12 cellular contexts compared by ENCODE assay signal in the genomic region with DNA sequence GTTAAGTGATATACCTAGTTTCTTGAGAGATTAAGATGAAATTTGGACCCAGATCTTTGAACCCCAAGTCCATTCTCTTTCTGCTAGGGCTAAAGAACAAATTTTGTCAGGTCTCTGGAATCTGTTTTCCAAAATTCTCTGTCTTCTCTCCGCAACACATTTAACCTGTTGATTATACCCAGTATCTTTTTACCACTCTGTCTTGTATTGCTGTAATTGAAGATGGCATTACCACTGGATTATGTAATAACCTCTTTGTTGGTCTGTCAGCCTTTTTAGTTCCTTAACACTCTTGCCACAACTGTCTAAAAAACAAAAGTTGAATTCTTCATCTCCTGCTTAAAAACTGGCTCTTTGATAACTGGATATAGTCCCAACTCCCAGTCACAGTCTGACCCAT. TPM values are rescaled to one million over a fixed set of nuclear protein-coding genes. Genes with fewer than 3 reads are reported as not detected.
DNase-seq lines count a peak whose midpoint lies in the region; ATAC-seq and TF ChIP-seq lines count a peak whose summit lies in the region.
"Had no signal": no experiment of that assay in that cellular context is flagged by ENCODE, and none has a peak within 500 bp of the region (broad histone marks: within the 10 kb centered on the region; RNA-seq: fewer than 3 reads in every experiment).

No MANE protein-coding gene starts in this region.

- no peaks in the 10 kb centered on the region for H3K27me3 ChIP-seq in CD4-positive, alpha-beta T cell (ENCODE audit: control insufficient read depth, insufficient read depth, low read length)
- H3K27me3 ChIP-seq in adipocyte (replicated peaks; ENCODE audit: control insufficient read depth, insufficient read depth, low read length), result no peaks in the 10 kb centered on the region

- H3K9me3 Mint-ChIP-seq in CD4-positive, alpha-beta T cell, result no peaks in the 10 kb centered on the region
- H3K9me3 Mint-ChIP-seq in nephron progenitor cell, result peaks cover 5% of the 10 kb centered on the region

- no peak for TF ChIP-seq CTCF in CD4-positive, alpha-beta T cell (IDR thresholded peaks at IDR 0.05)
- no peak for TF ChIP-seq CTCF in HEK293 (tag by site-specific recombination; IDR thresholded peaks at IDR 0.05)
- no peak for TF ChIP-seq CTCF in nephron progenitor cell (IDR thresholded peaks at IDR 0.05)

- peak overlapping the region; percentile 33 for H3K9ac ChIP-seq in adipocyte (ENCODE audit: low read length)

- intact Hi-C loops in CD4-positive, alpha-beta T cell (cut with DNase I, micrococcal nuclease), result no loop called here

- H3K4me1 Mint-ChIP-seq in CD4-positive, alpha-beta T cell (ENCODE audit: low read depth), result peaks cover 27% of the 10 kb centered on the region
- H3K4me1 Mint-ChIP-seq in nephron progenitor cell, result peaks cover 37% of the 10 kb centered on the region

- no peaks in the 10 kb centered on the region for H3K27me3 Mint-ChIP-seq in CD4-positive, alpha-beta T cell
- peaks cover 3% of the 10 kb centered on the region for H3K27me3 Mint-ChIP-seq in nephron progenitor cell (ENCODE audit: low read depth, poor library complexity)

- peaks cover 45% of the 10 kb centered on the region for H3K36me3 Mint-ChIP-seq in CD4-positive, alpha-beta T cell (ENCODE audit: low read depth)
- peaks cover 61% of the 10 kb centered on the region for H3K36me3 Mint-ChIP-seq in nephron progenitor cell (ENCODE audit: low read depth)

- H3K9me3 ChIP-seq in CD4-positive, alpha-beta T cell (ENCODE audit: control insufficient read depth, low read length), result no peaks in the 10 kb centered on the region
- H3K9me3 ChIP-seq in HEK293 (ENCODE audit: control insufficient read depth, insufficient read depth, low read depth, low read length) (no peaks in the 10 kb centered on the region), adipocyte (ENCODE audit: control insufficient read depth, low read length) (no peaks in the 10 kb centered on the region)

- H3K4me3 ChIP-seq in HEK293 (ENCODE audit: low read depth, low read length), result no peak overlapping the region
- no peak overlapping the region for H3K4me3 ChIP-seq in adipocyte (ENCODE audit: low read length)
- H3K4me3 ChIP-seq: lung, skin epidermis had no signal

- CTCF ChIA-PET in CD4-positive, alpha-beta T cell (lab: Charles Lee), result no interaction called here
- CTCF ChIA-PET in HEK293 (lab: Yijun Ruan, JAX), result interaction anchor here (0.6 to 25.5 kb wide), 4 partner anchors 8 to 300 kb away, joined by 3 to 567 read pairs (median 4); no protein-coding TSS in a partner anchor

- no peak overlapping the region for H3K27ac ChIP-seq in CD4-positive, alpha-beta T cell (ENCODE audit: low read depth, low read length)
- no peak overlapping the region; the same call in 1 of the 2 replicates for H3K27ac ChIP-seq in HEK293 (ENCODE audit: extremely low read depth, low read depth, low read length)

- no peak for ATAC-seq in CD4-positive, alpha-beta T cell (ENCODE audit: poor library complexity)
- ATAC-seq in HG03565 (IDR thresholded peaks at IDR 0.05; ENCODE audit: unreplicated experiment), result no peak

- H3K4me1 ChIP-seq in HEK293 (ENCODE audit: control insufficient read depth, insufficient read depth, low read length) (peaks cover 12% of the 10 kb centered on the region), adipocyte (ENCODE audit: control insufficient read depth, insufficient read depth, low read length) (peaks cover 35% of the 10 kb centered on the region)

- H3K27ac Mint-ChIP-seq in CD4-positive, alpha-beta T cell, result no peak overlapping the region
- peak overlapping the region; percentile 44 for H3K27ac Mint-ChIP-seq in nephron progenitor cell

- H3K36me3 ChIP-seq in HEK293 (ENCODE audit: control insufficient read depth in 2 of 2, insufficient read depth in 1 of 2, low read length in 2 of 2) (peaks cover 42 to 51% of the 10 kb centered on the region in 2 experiments), adipocyte (ENCODE audit: control insufficient read depth, insufficient read depth, low read length, severe bottlenecking) (peaks cover 13% of the 10 kb centered on the region)

- no peak for DNase-seq in CD4-positive, alpha-beta T cell
- DNase-seq in adipocyte (ENCODE audit: low read depth) (no peak), nephron progenitor cell (no peak)
- no peak for DNase-seq in NK-92 treated with Interleukin-12 subunit alpha and Interleukin-12 subunit beta, amount 100 ng/mL, for 24 hours (lab: John Stamatoyannopoulos, UW)
- no peak for DNase-seq in stimulated activated CD4-positive, alpha-beta T cell treated with anti-CD3 and anti-CD28 coated beads, Interleukin-4, amount 100 ng/mL, for 1 hour
- DNase-seq: central memory CD4-positive, alpha-beta T cell; DMS79 treated with DMSO at 0.1 percent for 48 hours; NCI-H446 treated with DMSO at 0.1 percent for 48 hours had no signal

- POLR2A ChIA-PET in CD4-positive, alpha-beta T cell (lab: Charles Lee), result interaction anchor here (1.0 kb wide), 1 partner anchor 30 kb away, joined by 3 read pairs; a partner anchor contains a TSS
- POLR2A ChIA-PET in HEK293 (lab: Yijun Ruan, JAX), result interaction anchor here (0.6 to 1.5 kb wide), 3 partner anchors 102 to 293 kb away, joined by 3 to 7 read pairs (median 5); a partner anchor contains a TSS

- H3K4me3 Mint-ChIP-seq in CD4-positive, alpha-beta T cell, result peak overlapping the region; percentile 82
- peak overlapping the region; percentile 62 for H3K4me3 Mint-ChIP-seq in nephron progenitor cell

TF ChIP-seq in HEK293, 187 proteins besides CTCF, POLR2A, EP300 and RAD21:
- peak; percentile 97 for TF ChIP-seq SCRT2 (tag by site-specific recombination; IDR thresholded peaks at IDR 0.05)
- no peak for TF ChIP-seq ZXDB (tag by site-specific recombination; IDR thresholded peaks at IDR 0.05)
- TF ChIP-seq SCRT1 (tag by site-specific recombination; IDR thresholded peaks at IDR 0.05; ENCODE audit: borderline replicate concordance), result peak; percentile 98
- TF ChIP-seq KLF16 (tag by site-specific recombination; IDR thresholded peaks at IDR 0.05), result no peak
- TF ChIP-seq ZNF121 (tag by site-specific recombination; IDR thresholded peaks at IDR 0.05), result no peak

RNA-seq across cellular contexts. Expression of a gene that starts 3.0 kb away (rescaled TPM):
- 10 to 100 TPM; 63.7 to 69.8 TPM for total RNA-seq in CD4-positive, alpha-beta T cell

RNA-seq across cellular contexts. Expression of a gene that starts 29.3 kb away (rescaled TPM):
- total RNA-seq in CD4-positive, alpha-beta T cell, result under 1 TPM; 0.34 to 0.47 TPM
